Comparison of ENCODE assay signal across 20 cellular contexts in the genomic region with DNA sequence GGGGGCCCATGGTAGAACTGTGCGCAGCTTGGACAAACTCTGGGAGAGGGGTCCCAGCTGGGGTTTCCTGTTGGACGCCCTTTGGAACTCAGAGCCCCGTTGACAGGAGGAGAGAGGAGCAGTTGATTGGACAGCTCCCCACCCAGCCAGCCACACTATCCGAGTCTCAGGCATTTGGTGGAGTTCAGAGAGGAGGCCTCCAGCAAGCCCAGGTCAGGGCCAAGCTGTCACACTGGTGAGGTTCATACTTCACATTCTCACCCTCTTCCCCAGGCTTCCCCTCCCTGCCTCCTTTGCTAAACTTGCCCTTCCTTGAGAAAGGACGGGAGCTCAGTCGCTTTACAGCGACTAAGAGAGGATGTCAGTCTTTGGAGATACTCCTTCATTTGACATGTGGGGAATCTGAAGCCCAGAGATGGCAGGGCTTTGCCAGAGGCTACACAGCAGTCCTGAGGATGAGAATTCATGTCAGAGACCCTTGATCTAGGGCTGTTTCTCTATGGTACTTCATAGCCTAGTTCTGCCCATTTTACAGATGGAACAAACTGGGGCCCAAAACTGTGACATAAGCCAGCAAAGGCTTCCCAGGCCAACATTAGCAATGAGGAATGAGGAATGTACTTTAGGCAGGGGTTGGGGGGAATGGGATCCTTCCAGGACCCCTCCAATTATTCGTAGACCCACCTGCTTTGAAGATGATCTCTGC.
DNase-seq lines count a peak whose midpoint lies in the region; ATAC-seq and TF ChIP-seq lines count a peak whose summit lies in the region.
"Had no signal": no experiment of that assay in that cellular context is flagged by ENCODE, and none has a peak within 500 bp of the region (broad histone marks: within the 10 kb centered on the region; RNA-seq: fewer than 3 reads in every experiment).

No MANE protein-coding gene starts in this region.

- H3K4me3 ChIP-seq in adipocyte (ENCODE audit: low read length): peak overlapping the region; percentile 76
- no peak overlapping the region for H3K4me3 ChIP-seq in mucosa of stomach (ENCODE audit: low read length)
- no peak overlapping the region for H3K4me3 ChIP-seq in thoracic aorta
- H3K4me3 ChIP-seq: gastrocnemius medialis had no signal

- ATAC-seq in activated naive CD8-positive, alpha-beta T cell treated with anti-CD3 and anti-CD28 coated beads, Interleukin-2, amount 50 U/mL, for 24 hours: no peak
- ATAC-seq in thoracic aorta (ENCODE audit: insufficient number of reproducible peaks, low FRiP score, low read depth): no peak
- ATAC-seq: activated T-cell treated with anti-CD3 and anti-CD28 coated beads, Interleukin-2, amount 50 U/mL, for 4 hours; gastrocnemius medialis; left cardiac atrium; stimulated activated naive CD8-positive, alpha-beta T cell treated with anti-CD3 and anti-CD28 coated beads, Interleukin-15, Interleukin-2, amounts not matched to agents 100 U/mL and 50 U/mL, for 24 hours had no signal

- H3K4me1 ChIP-seq in adipocyte (ENCODE audit: control insufficient read depth, insufficient read depth, low read length) (peaks cover 42% of the 10 kb centered on the region), mucosa of stomach (ENCODE audit: control insufficient read depth, insufficient read depth, low read length) (peaks cover 18% of the 10 kb centered on the region), thoracic aorta (ENCODE audit: control insufficient read depth in 1 of 2, low read depth in 2 of 2) (peaks cover 38 to 70% of the 10 kb centered on the region in 2 donors)
- H3K4me1 ChIP-seq: gastrocnemius medialis had no signal

- no peak for DNase-seq in activated naive CD8-positive, alpha-beta T cell treated with anti-CD3 and anti-CD28 coated beads, Interleukin-2, amount 50 U/mL, for 24 hours
- DNase-seq in adipocyte (ENCODE audit: low read depth) (no peak), thoracic aorta (ENCODE audit: low spot score) (no peak), NCI-H128 (lab: John Stamatoyannopoulos, UW; ENCODE audit: unreplicated experiment) (no peak), nucleus accumbens (lab: John Stamatoyannopoulos, UW) (no peak)
- no peak for DNase-seq in stimulated activated CD4-positive, alpha-beta T cell treated with anti-CD3 and anti-CD28 coated beads, Interleukin-4, amount 100 ng/mL, for 24 hours
- DNase-seq: activated B cell treated with CpG ODN at 0.5 μM for 24 hours; activated naive CD8-positive, alpha-beta T cell treated with anti-CD3 and anti-CD28 coated beads, Interleukin-2, amount 10 ng/mL, durations not matched to agents 7 days and 5 days; activated T-cell treated with anti-CD3 and anti-CD28 coated beads, Interleukin-2, amount 50 U/mL, for 4 hours; gastrocnemius medialis; GDM1; left cardiac atrium; NCI-H1105 treated with DMSO at 0.1 percent for 48 hours; NCI-H524; SHP77 treated with DMSO at 0.1 percent for 48 hours; stimulated activated CD4-positive, alpha-beta T cell treated with anti-CD3 and anti-CD28 coated beads, Interleukin-2, amount 100 ng/mL, for 24 hours; stimulated activated naive CD8-positive, alpha-beta T cell treated with anti-CD3 and anti-CD28 coated beads, Interleukin-15, Interleukin-2, amounts not matched to agents 100 U/mL and 50 U/mL, for 24 hours had no signal

- no peak overlapping the region for H3K27ac Mint-ChIP-seq in activated naive CD8-positive, alpha-beta T cell
- no peak overlapping the region for H3K27ac Mint-ChIP-seq in activated naive CD8-positive, alpha-beta T cell treated with anti-CD3 and anti-CD28 coated beads, Interleukin-2, amount 50 U/mL, for 24 hours
- H3K27ac Mint-ChIP-seq: activated B cell treated with CpG ODN at 0.5 μM for 24 hours; activated naive CD8-positive, alpha-beta T cell treated with anti-CD3 and anti-CD28 coated beads, Interleukin-2, amount 10 ng/mL, durations not matched to agents 7 days and 5 days had no signal

- peak overlapping the region; percentile 85 for H3K9ac ChIP-seq in adipocyte (ENCODE audit: low read length)
- H3K9ac ChIP-seq in mucosa of stomach (ENCODE audit: low read length): peak overlapping the region; percentile 7

- H3K4me3 Mint-ChIP-seq in activated naive CD8-positive, alpha-beta T cell: peak overlapping the region; percentile 72
- no peak overlapping the region for H3K4me3 Mint-ChIP-seq in activated naive CD8-positive, alpha-beta T cell treated with anti-CD3 and anti-CD28 coated beads, Interleukin-2, amount 50 U/mL, for 24 hours
- H3K4me3 Mint-ChIP-seq: activated naive CD8-positive, alpha-beta T cell treated with anti-CD3 and anti-CD28 coated beads, Interleukin-2, amount 10 ng/mL, durations not matched to agents 7 days and 5 days; activated T-cell treated with anti-CD3 and anti-CD28 coated beads, Interleukin-2, amount 50 U/mL, for 4 hours had no signal

- no peaks in the 10 kb centered on the region for H3K36me3 Mint-ChIP-seq in activated naive CD8-positive, alpha-beta T cell
- no peaks in the 10 kb centered on the region for H3K36me3 Mint-ChIP-seq in activated naive CD8-positive, alpha-beta T cell treated with anti-CD3 and anti-CD28 coated beads, Interleukin-2, amount 50 U/mL, for 24 hours (ENCODE audit: low read depth)
- H3K36me3 Mint-ChIP-seq: activated naive CD8-positive, alpha-beta T cell treated with anti-CD3 and anti-CD28 coated beads, Interleukin-2, amount 10 ng/mL, durations not matched to agents 7 days and 5 days had no signal

- TF ChIP-seq CTCF in thoracic aorta (IDR thresholded peaks at IDR 0.05): no peak

- H3K36me3 ChIP-seq in adipocyte (ENCODE audit: control insufficient read depth, insufficient read depth, low read length, severe bottlenecking) (no peaks in the 10 kb centered on the region), mucosa of stomach (ENCODE audit: control insufficient read depth, insufficient read depth, low read length) (no peaks in the 10 kb centered on the region), thoracic aorta (no peaks in the 10 kb centered on the region)
- H3K36me3 ChIP-seq: gastrocnemius medialis had no signal

- H3K4me1 Mint-ChIP-seq in activated naive CD8-positive, alpha-beta T cell (ENCODE audit: low read depth): peaks cover 7% of the 10 kb centered on the region
- peaks cover 5% of the 10 kb centered on the region for H3K4me1 Mint-ChIP-seq in activated naive CD8-positive, alpha-beta T cell treated with anti-CD3 and anti-CD28 coated beads, Interleukin-2, amount 50 U/mL, for 24 hours

- H3K27ac ChIP-seq in thoracic aorta: peak overlapping the region; percentile 89 to 97
- H3K27ac ChIP-seq: C4-2B had no signal

- H3K9me3 ChIP-seq in adipocyte (ENCODE audit: control insufficient read depth, low read length) (no peaks in the 10 kb centered on the region), mucosa of stomach (ENCODE audit: control insufficient read depth, low read length) (no peaks in the 10 kb centered on the region), thoracic aorta (no peaks in the 10 kb centered on the region)
- H3K9me3 ChIP-seq: gastrocnemius medialis had no signal

- H3K9me3 Mint-ChIP-seq in activated naive CD8-positive, alpha-beta T cell (ENCODE audit: low read depth): no peaks in the 10 kb centered on the region
- no peaks in the 10 kb centered on the region for H3K9me3 Mint-ChIP-seq in activated naive CD8-positive, alpha-beta T cell treated with anti-CD3 and anti-CD28 coated beads, Interleukin-2, amount 50 U/mL, for 24 hours
- H3K9me3 Mint-ChIP-seq: activated B cell treated with CpG ODN at 0.5 μM for 24 hours; activated naive CD8-positive, alpha-beta T cell treated with anti-CD3 and anti-CD28 coated beads, Interleukin-2, amount 10 ng/mL, durations not matched to agents 7 days and 5 days; activated T-cell treated with anti-CD3 and anti-CD28 coated beads, Interleukin-2, amount 50 U/mL, for 4 hours had no signal

- H3K27me3 ChIP-seq in adipocyte (replicated peaks; ENCODE audit: control insufficient read depth, insufficient read depth, low read length) (no peaks in the 10 kb centered on the region), mucosa of stomach (ENCODE audit: control insufficient read depth, insufficient read depth, low read length) (no peaks in the 10 kb centered on the region), thoracic aorta (replicated peaks; ENCODE audit: insufficient read depth) (no peaks in the 10 kb centered on the region)
- H3K27me3 ChIP-seq: gastrocnemius medialis had no signal

- H3K27me3 Mint-ChIP-seq in activated naive CD8-positive, alpha-beta T cell: peaks cover 33% of the 10 kb centered on the region
- H3K27me3 Mint-ChIP-seq in activated naive CD8-positive, alpha-beta T cell treated with anti-CD3 and anti-CD28 coated beads, Interleukin-2, amount 50 U/mL, for 24 hours: peaks cover 42% of the 10 kb centered on the region
